ENCODE assay signal across 34 cellular contexts in the genomic region with DNA sequence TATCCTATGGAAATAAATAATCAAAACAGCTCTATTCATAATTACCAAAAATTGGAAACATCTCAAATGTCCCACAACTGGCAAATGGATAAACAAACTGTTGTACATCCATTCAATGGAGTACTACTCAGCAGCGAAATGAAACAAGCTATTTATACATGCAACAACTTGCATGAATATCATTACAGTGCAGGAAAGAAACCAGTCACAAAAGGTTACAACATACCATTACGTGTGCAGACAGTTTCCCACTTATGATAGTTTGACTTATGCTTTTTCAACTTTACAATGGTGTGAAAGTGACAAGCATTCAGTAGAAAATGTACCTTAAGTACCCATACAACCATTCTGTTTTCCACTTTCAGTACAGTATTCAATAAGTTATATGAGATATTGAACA.
"Had no signal": no experiment of that assay in that cellular context is flagged by ENCODE, and none has a peak within 500 bp of the region (broad histone marks: within the 10 kb centered on the region; RNA-seq: fewer than 3 reads in every experiment).

No MANE protein-coding gene starts in this region.

- H3K27me3 ChIP-seq: cardiac muscle cell, SJCRH30 had no signal

- H3K27ac ChIP-seq: cardiac muscle cell, PC-9, SJCRH30, SK-N-MC, WERI-Rb-1 had no signal

- FAIRE-seq: K562, RCC 7860 had no signal

- DNase-seq: activated CD4-positive, alpha-beta memory T cell treated with anti-CD3 and anti-CD28 coated beads, Interleukin-2, amount 10 ng/mL, durations not matched to agents 7 days and 5 days; activated CD4-positive, alpha-beta T cell treated with anti-CD3 and anti-CD28 coated beads for 1 hour; activated CD4-positive, alpha-beta T cell treated with anti-CD3 and anti-CD28 coated beads for 48 hours; activated CD4-positive, CD25-positive, alpha-beta regulatory T cell; activated CD8-positive, alpha-beta memory T cell treated with anti-CD3 and anti-CD28 coated beads for 24 hours; activated CD8-positive, alpha-beta memory T cell treated with anti-CD3 and anti-CD28 coated beads, Interleukin-2, amount 10 ng/mL, durations not matched to agents 7 days and 5 days; activated CD8-positive, alpha-beta memory T cell treated with anti-CD3 and anti-CD28 coated beads, Interleukin-2, amount 50 U/mL, for 48 hours; activated effector memory CD4-positive, alpha-beta T cell treated with Interleukin-2 at 50 U/mL for 16 hours; activated naive CD4-positive, alpha-beta T cell treated with anti-CD3 and anti-CD28 coated beads, Interleukin-2, amount 10 ng/mL, durations not matched to agents 7 days and 5 days; activated naive CD8-positive, alpha-beta T cell treated with anti-CD3 and anti-CD28 coated beads, Interleukin-2, amount 50 U/mL, for 24 hours; activated T-cell treated with anti-CD3 and anti-CD28 coated beads, Interleukin-2, amount 50 U/mL, for 48 hours; anterior cingulate cortex; IMR-90; NCI-H1092 treated with DMSO at 0.1 percent for 48 hours; NCI-H1417 treated with DMSO at 0.1 percent for 48 hours; NCI-H187 treated with DMSO at 0.1 percent for 48 hours; NCI-H2081; NCI-H2171 treated with DMSO at 0.1 percent for 48 hours; NCI-H2227 treated with DMSO at 0.1 percent for 48 hours; NCI-H446 treated with DMSO at 0.1 percent for 48 hours; NCI-H524; NCI-H69; PC-9; SHP77; SJCRH30; SW 1271; T-helper 1 cell; T-helper 2 cell; T-helper 9 cell; WERI-Rb-1 had no signal

- ATAC-seq: activated CD8-positive, alpha-beta memory T cell treated with anti-CD3 and anti-CD28 coated beads, Interleukin-2, amount 10 ng/mL, durations not matched to agents 7 days and 5 days; activated naive CD8-positive, alpha-beta T cell treated with anti-CD3 and anti-CD28 coated beads, Interleukin-2, amount 50 U/mL, for 24 hours; K562 had no signal

- H3K4me1 ChIP-seq: SJCRH30 had no signal

- H3K4me3 ChIP-seq: cardiac muscle cell, K562, PC-9, SJCRH30, SK-N-MC had no signal

- H3K9me3 ChIP-seq: SJCRH30 had no signal
